ENCODE assay signal across 16 cellular contexts in genomic region chr11:55726715-55727324, GRCh38. TPM values are rescaled to one million over a fixed set of nuclear protein-coding genes. Genes with fewer than 3 reads are reported as not detected.
DNase-seq lines count a peak whose midpoint lies in the region; ATAC-seq and TF ChIP-seq lines count a peak whose summit lies in the region.
"Had no signal": no experiment of that assay in that cellular context is flagged by ENCODE, and none has a peak within 500 bp of the region (broad histone marks: within the 10 kb centered on the region; RNA-seq: fewer than 3 reads in every experiment).

No MANE protein-coding gene starts in this region.

- peaks cover 10% of the 10 kb centered on the region for H3K9me3 Mint-ChIP-seq in activated CD8-positive, alpha-beta T cell treated with anti-CD3 and anti-CD28 coated beads for 36 hours
- H3K9me3 Mint-ChIP-seq in activated CD8-positive, alpha-beta T cell treated with anti-CD3 and anti-CD28 coated beads, Interleukin-2, amount 10 ng/mL, durations not matched to agents 7 days and 5 days (ENCODE audit: insufficient read depth), result peaks cover 14% of the 10 kb centered on the region

- TF ChIP-seq CTCF in activated CD8-positive, alpha-beta T cell treated with anti-CD3 and anti-CD28 coated beads for 36 hours (IDR thresholded peaks at IDR 0.05), result peak; percentile 22

- no peak overlapping the region for H3K4me3 Mint-ChIP-seq in activated CD8-positive, alpha-beta T cell treated with anti-CD3 and anti-CD28 coated beads for 36 hours
- no peak overlapping the region for H3K4me3 Mint-ChIP-seq in activated CD8-positive, alpha-beta T cell treated with anti-CD3 and anti-CD28 coated beads, Interleukin-2, amount 10 ng/mL, durations not matched to agents 7 days and 5 days
- H3K4me3 Mint-ChIP-seq: activated naive CD8-positive, alpha-beta T cell treated with anti-CD3 and anti-CD28 coated beads, Interleukin-2, amount 10 ng/mL, durations not matched to agents 7 days and 5 days had no signal

- peak; percentile 12 for DNase-seq in activated CD8-positive, alpha-beta T cell treated with anti-CD3 and anti-CD28 coated beads for 36 hours
- no peak for DNase-seq in activated CD8-positive, alpha-beta T cell treated with anti-CD3 and anti-CD28 coated beads, Interleukin-2, amount 10 ng/mL, durations not matched to agents 7 days and 5 days
- DNase-seq in HT1080 (ENCODE audit: low read depth), result peak; percentile 30
- DNase-seq in RPMI8226, result peak; percentile 50
- no peak for DNase-seq in T1000 (lab: John Stamatoyannopoulos, UW)
- DNase-seq in NCI-H345 (lab: John Stamatoyannopoulos, UW), result no peak
- DNase-seq in T-helper 9 cell, result no peak
- DNase-seq: activated naive CD8-positive, alpha-beta T cell treated with anti-CD3 and anti-CD28 coated beads, Interleukin-2, amount 10 ng/mL, durations not matched to agents 7 days and 5 days; effector CD4-positive, alpha-beta T cell; left lung; NCI-H2081; spleen; stomach had no signal

- no peaks in the 10 kb centered on the region for H3K27me3 Mint-ChIP-seq in activated CD8-positive, alpha-beta T cell treated with anti-CD3 and anti-CD28 coated beads for 36 hours
- no peaks in the 10 kb centered on the region for H3K27me3 Mint-ChIP-seq in activated CD8-positive, alpha-beta T cell treated with anti-CD3 and anti-CD28 coated beads, Interleukin-2, amount 10 ng/mL, durations not matched to agents 7 days and 5 days (ENCODE audit: low read depth)
- H3K27me3 Mint-ChIP-seq: activated naive CD8-positive, alpha-beta T cell treated with anti-CD3 and anti-CD28 coated beads, Interleukin-2, amount 10 ng/mL, durations not matched to agents 7 days and 5 days; progenitor cell of endocrine pancreas had no signal

- POLR2A ChIA-PET in activated CD8-positive, alpha-beta T cell treated with anti-CD3 and anti-CD28 coated beads for 36 hours (lab: Charles Lee), result no interaction called here
- POLR2A ChIA-PET in activated CD8-positive, alpha-beta T cell treated with anti-CD3 and anti-CD28 coated beads, Interleukin-2, amount 10 ng/mL, durations not matched to agents 7 days and 5 days (lab: Charles Lee), result no interaction called here

- CTCF ChIA-PET in activated CD8-positive, alpha-beta T cell treated with anti-CD3 and anti-CD28 coated beads for 36 hours (lab: Charles Lee), result no interaction called here
- CTCF ChIA-PET in activated CD8-positive, alpha-beta T cell treated with anti-CD3 and anti-CD28 coated beads, Interleukin-2, amount 10 ng/mL, durations not matched to agents 7 days and 5 days (lab: Charles Lee), result no interaction called here

- H3K27ac Mint-ChIP-seq in activated CD8-positive, alpha-beta T cell treated with anti-CD3 and anti-CD28 coated beads for 36 hours, result no peak overlapping the region
- no peak overlapping the region for H3K27ac Mint-ChIP-seq in activated CD8-positive, alpha-beta T cell treated with anti-CD3 and anti-CD28 coated beads, Interleukin-2, amount 10 ng/mL, durations not matched to agents 7 days and 5 days
- H3K27ac Mint-ChIP-seq: activated naive CD8-positive, alpha-beta T cell treated with anti-CD3 and anti-CD28 coated beads, Interleukin-2, amount 10 ng/mL, durations not matched to agents 7 days and 5 days; progenitor cell of endocrine pancreas had no signal

- H3K4me1 Mint-ChIP-seq in activated CD8-positive, alpha-beta T cell treated with anti-CD3 and anti-CD28 coated beads for 36 hours (ENCODE audit: low read depth), result no peaks in the 10 kb centered on the region
- no peaks in the 10 kb centered on the region for H3K4me1 Mint-ChIP-seq in activated CD8-positive, alpha-beta T cell treated with anti-CD3 and anti-CD28 coated beads, Interleukin-2, amount 10 ng/mL, durations not matched to agents 7 days and 5 days (ENCODE audit: low read depth)
- H3K4me1 Mint-ChIP-seq: activated naive CD8-positive, alpha-beta T cell treated with anti-CD3 and anti-CD28 coated beads, Interleukin-2, amount 10 ng/mL, durations not matched to agents 7 days and 5 days had no signal

- no peaks in the 10 kb centered on the region for H3K36me3 Mint-ChIP-seq in activated CD8-positive, alpha-beta T cell treated with anti-CD3 and anti-CD28 coated beads for 36 hours (ENCODE audit: low read depth)
- no peaks in the 10 kb centered on the region for H3K36me3 Mint-ChIP-seq in activated CD8-positive, alpha-beta T cell treated with anti-CD3 and anti-CD28 coated beads, Interleukin-2, amount 10 ng/mL, durations not matched to agents 7 days and 5 days (ENCODE audit: low read depth)
- H3K36me3 Mint-ChIP-seq: activated naive CD8-positive, alpha-beta T cell treated with anti-CD3 and anti-CD28 coated beads, Interleukin-2, amount 10 ng/mL, durations not matched to agents 7 days and 5 days had no signal

- intact Hi-C loops in activated CD8-positive, alpha-beta T cell treated with anti-CD3 and anti-CD28 coated beads for 36 hours (cut with micrococcal nuclease), result no loop called here

- no peak for ATAC-seq in activated CD8-positive, alpha-beta T cell treated with anti-CD3 and anti-CD28 coated beads for 36 hours
- no peak for ATAC-seq in activated CD8-positive, alpha-beta T cell treated with anti-CD3 and anti-CD28 coated beads, Interleukin-2, amount 10 ng/mL, durations not matched to agents 7 days and 5 days
- no peak for ATAC-seq in GM18502 (IDR thresholded peaks at IDR 0.05; ENCODE audit: poor library complexity, unreplicated experiment)
- ATAC-seq: left lung had no signal

RNA-seq across cellular contexts. Expression of gene OR5D13, which starts 46.4 kb away (rescaled TPM):
- total RNA-seq in activated CD8-positive, alpha-beta T cell treated with anti-CD3 and anti-CD28 coated beads for 36 hours, result not detected
- not detected for total RNA-seq in activated CD8-positive, alpha-beta T cell treated with anti-CD3 and anti-CD28 coated beads, Interleukin-2, amount 10 ng/mL, durations not matched to agents 7 days and 5 days
- total RNA-seq in HT1080 (2014; rRNA removed; shearing (Covaris generic)), result not detected in 2 replicates
- not detected in 2 replicates for polyA plus RNA-seq in HT1080 (2015; cell fraction: cytosol; rRNA removed)
- not detected in 2 replicates for polyA plus RNA-seq in HT1080 (2015; cell fraction: nucleus; rRNA removed)
- total RNA-seq: activated naive CD8-positive, alpha-beta T cell treated with anti-CD3 and anti-CD28 coated beads, Interleukin-2, amount 10 ng/mL, durations not matched to agents 7 days and 5 days; left lung; myocyte; progenitor cell of endocrine pancreas; spleen had no signal
- polyA plus RNA-seq: spleen, stomach had no signal

Comparison
In these comparisons a context has a peak if more than half of its experiments do, and no peak if none do; other contexts are left out.
1. DNase-seq: peak in activated CD8-positive, alpha-beta T cell treated with anti-CD3 and anti-CD28 coated beads for 36 hours (single experiment), HT1080 (single experiment) and RPMI8226 (single experiment); none in activated CD8-positive, alpha-beta T cell treated with anti-CD3 and anti-CD28 coated beads, Interleukin-2, amount 10 ng/mL, durations not matched to agents 7 days and 5 days (single experiment), T1000 (single experiment), NCI-H345 (single experiment) and T-helper 9 cell (single experiment).